Comparison of ENCODE assay signal across 14 cellular contexts in the genomic region with DNA sequence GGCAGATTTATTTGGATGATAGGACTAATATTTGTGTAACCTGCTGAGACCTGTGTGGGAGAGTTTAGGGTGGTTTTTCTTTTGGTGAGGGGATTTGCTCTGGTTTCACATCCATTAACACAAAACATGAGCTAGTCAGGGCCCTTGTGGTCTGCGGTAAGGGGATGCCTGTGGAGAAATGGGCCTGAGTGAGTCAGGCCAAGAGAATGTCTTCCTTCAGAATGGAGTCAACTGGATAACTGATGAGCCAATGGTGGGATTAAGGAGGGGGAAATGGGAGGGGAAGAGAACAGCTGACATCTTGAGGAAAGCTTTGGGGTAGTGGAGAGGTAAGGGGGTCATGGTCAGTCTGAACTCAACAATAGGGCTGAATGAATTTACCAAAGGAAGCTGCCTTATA. TPM values are rescaled to one million over a fixed set of nuclear protein-coding genes. Genes with fewer than 3 reads are reported as not detected.
DNase-seq lines count a peak whose midpoint lies in the region; ATAC-seq, FAIRE-seq and TF ChIP-seq lines count a peak whose summit lies in the region.
"Had no signal": no experiment of that assay in that cellular context is flagged by ENCODE, and none has a peak within 500 bp of the region (broad histone marks: within the 10 kb centered on the region; RNA-seq: fewer than 3 reads in every experiment).

No MANE protein-coding gene starts in this region.

- DNase-seq in EL, result peak; percentile 98
- DNase-seq in RCC 7860 (ENCODE audit: low spot score), result peak; percentile 90
- DNase-seq in epithelial cell of proximal tubule (ENCODE audit: low read depth), result peak; percentile 76
- DNase-seq in non-pigmented ciliary epithelial cell (ENCODE audit: low read depth), result peak; percentile 94
- DNase-seq in SHP77 treated with DMSO at 0.1 percent for 48 hours (lab: John Stamatoyannopoulos, UW), result no peak
- no peak for DNase-seq in NCI-H345 treated with DMSO at 0.1 percent for 48 hours (lab: John Stamatoyannopoulos, UW; ENCODE audit: unreplicated experiment)
- DNase-seq in right lobe of liver, result no peak
- DNase-seq: activated T-cell treated with anti-CD3 and anti-CD28 coated beads, Interleukin-2, amount 50 U/mL, for 72 hours; hypothalamus; naive B cell; stimulated activated naive CD8-positive, alpha-beta T cell treated with anti-CD3 and anti-CD28 coated beads, Interleukin-15, amount 100 ng/mL, for 72 hours; WERI-Rb-1 had no signal

- no peaks in the 10 kb centered on the region for H3K9me3 ChIP-seq in right lobe of liver

- no peaks in the 10 kb centered on the region for H3K4me1 ChIP-seq in right lobe of liver

- no peak for ATAC-seq in right lobe of liver
- no peak for ATAC-seq in GM19467 (IDR thresholded peaks at IDR 0.05; ENCODE audit: unreplicated experiment)
- ATAC-seq: activated T-cell treated with anti-CD3 and anti-CD28 coated beads, Interleukin-2, amount 50 U/mL, for 72 hours; stimulated activated naive CD8-positive, alpha-beta T cell treated with anti-CD3 and anti-CD28 coated beads, Interleukin-15, amount 100 ng/mL, for 72 hours had no signal

- H3K36me3 ChIP-seq in right lobe of liver, result no peaks in the 10 kb centered on the region

- H3K4me3 ChIP-seq in epithelial cell of proximal tubule (ENCODE audit: low read depth, low read length) (no peak overlapping the region), right lobe of liver (no peak overlapping the region)

- H3K27me3 ChIP-seq in right lobe of liver, result no peaks in the 10 kb centered on the region

- intact Hi-C loops in right lobe of liver (cut with DNase I), result no loop called here

- FAIRE-seq in RCC 7860 (lab: Jason Lieb, UNC), result peak; percentile 97
- FAIRE-seq: D721Med had no signal

- no peak for TF ChIP-seq POLR2A in right lobe of liver (IDR thresholded peaks at IDR 0.05)

- no peak overlapping the region for H3K27ac ChIP-seq in right lobe of liver
- H3K27ac ChIP-seq: WERI-Rb-1 had no signal

- TF ChIP-seq CTCF in epithelial cell of proximal tubule (conservative IDR thresholded peaks at IDR 0.05; ENCODE audit: low read depth, low read length) (no peak), right lobe of liver (IDR thresholded peaks at IDR 0.05) (no peak)

- 100% methylated on average over 1 of the region's 1 CpG for WGBS in right lobe of liver (ENCODE audit: insufficient coverage, low coverage, low lambda C conversion rate, missing lambda C conversion rate)

RNA-seq across cellular contexts. Expression of gene WNT2B, which starts 13.9 kb away (rescaled TPM):
- total RNA-seq in epithelial cell of proximal tubule, result 0.80 and 4.8 TPM in 2 replicates
- under 1 TPM; 0.20 to 0.68 (median 0.37) TPM for total RNA-seq in right lobe of liver

Comparison
In these comparisons a context has a peak if more than half of its experiments do, and no peak if none do; other contexts are left out.
1. DNase-seq: peak in EL (single experiment), RCC 7860 (single experiment), epithelial cell of proximal tubule (single experiment) and non-pigmented ciliary epithelial cell (single experiment); none in SHP77 treated with DMSO at 0.1 percent for 48 hours (single experiment), NCI-H345 treated with DMSO at 0.1 percent for 48 hours (single experiment) and right lobe of liver (0 of 3).